In genomic region chr2:236853558-236853957, GRCh38 we compare ENCODE assay signal across 20 cellular contexts.
"Had no signal": no experiment of that assay in that cellular context is flagged by ENCODE, and none has a peak within 500 bp of the region (broad histone marks: within the 10 kb centered on the region; RNA-seq: fewer than 3 reads in every experiment).

No MANE protein-coding gene starts in this region.

- H3K9me3 ChIP-seq: adrenal gland, breast epithelium, suprapubic skin, transverse colon, vagina had no signal

- H3K4me1 Mint-ChIP-seq: naive thymus-derived CD4-positive, alpha-beta T cell had no signal

- H3K36me3 Mint-ChIP-seq: activated naive CD4-positive, alpha-beta T cell treated with anti-CD3 and anti-CD28 coated beads, Interleukin-2, amount 50 U/mL, for 72 hours; naive thymus-derived CD4-positive, alpha-beta T cell had no signal

- H3K9me3 Mint-ChIP-seq: activated naive CD4-positive, alpha-beta T cell treated with anti-CD3 and anti-CD28 coated beads, Interleukin-2, amount 50 U/mL, for 72 hours; naive thymus-derived CD4-positive, alpha-beta T cell; stimulated activated naive CD8-positive, alpha-beta T cell treated with anti-CD3 and anti-CD28 coated beads, Interleukin-15, Interleukin-2, amounts not matched to agents 100 ng/mL and 50 ng/mL, for 24 hours had no signal

- H3K4me3 Mint-ChIP-seq: naive thymus-derived CD4-positive, alpha-beta T cell; stimulated activated naive CD8-positive, alpha-beta T cell treated with anti-CD3 and anti-CD28 coated beads, Interleukin-15, Interleukin-2, amounts not matched to agents 100 ng/mL and 50 ng/mL, for 24 hours had no signal

- H3K27me3 Mint-ChIP-seq: stimulated activated naive CD8-positive, alpha-beta T cell treated with anti-CD3 and anti-CD28 coated beads, Interleukin-15, Interleukin-2, amounts not matched to agents 100 ng/mL and 50 ng/mL, for 24 hours had no signal

- H3K27me3 ChIP-seq: adrenal gland, breast epithelium, esophagus muscularis mucosa, hepatocyte, suprapubic skin, transverse colon, vagina had no signal

- H3K4me3 ChIP-seq: adrenal gland, breast epithelium, esophagus muscularis mucosa, hepatocyte, suprapubic skin, transverse colon, vagina had no signal

- H3K36me3 ChIP-seq: adrenal gland, breast epithelium, esophagus muscularis mucosa, suprapubic skin, transverse colon, vagina had no signal

- H3K4me1 ChIP-seq: adrenal gland, breast epithelium, transverse colon had no signal

- H3K27ac Mint-ChIP-seq: activated naive CD4-positive, alpha-beta T cell treated with anti-CD3 and anti-CD28 coated beads, Interleukin-2, amount 50 U/mL, for 72 hours; naive thymus-derived CD4-positive, alpha-beta T cell; stimulated activated naive CD8-positive, alpha-beta T cell treated with anti-CD3 and anti-CD28 coated beads, Interleukin-15, Interleukin-2, amounts not matched to agents 100 ng/mL and 50 ng/mL, for 24 hours had no signal

- DNase-seq: activated CD4-positive, alpha-beta T cell treated with anti-CD3 and anti-CD28 coated beads, Interleukin-2, amount 50 U/mL, for 4 hours; activated gamma-delta T cell treated with Interleukin-2 at 50 U/mL for 16 hours; cerebellar nuclear complex; effector CD8-positive, alpha-beta T cell; left colon; naive thymus-derived CD4-positive, alpha-beta T cell; occipital lobe; posterior cingulate gyrus; small intestine; stimulated activated CD4-positive, alpha-beta T cell treated with anti-CD3 and anti-CD28 coated beads, Interleukin-15, amount 100 ng/mL, for 24 hours; stimulated activated CD4-positive, alpha-beta T cell treated with anti-CD3 and anti-CD28 coated beads, Interleukin-2, amount 100 ng/mL, for 48 hours; transverse colon had no signal

- H3K27ac ChIP-seq: adrenal gland, breast epithelium, esophagus muscularis mucosa, hepatocyte, suprapubic skin, transverse colon had no signal

- ATAC-seq: activated naive CD4-positive, alpha-beta T cell treated with anti-CD3 and anti-CD28 coated beads, Interleukin-2, amount 50 U/mL, for 72 hours; left colon; naive thymus-derived CD4-positive, alpha-beta T cell had no signal
